ENCODE assay signal across 2 cellular contexts in genomic region chr4:100248476-100248875, GRCh38.
A peak's percentile ranks its signal among the peaks of the same experiment; 100 is the strongest.
TF ChIP-seq lines count a peak whose summit lies in the region.

No MANE protein-coding gene starts in this region.

TF ChIP-seq in GM12878, 131 proteins besides CTCF, POLR2A, EP300 and RAD21:
- TF ChIP-seq ZBTB4 (CRISPR knock-in tag; IDR thresholded peaks at IDR 0.05) (no peak), STAT3 (IDR thresholded peaks at IDR 0.05; ENCODE audit: low read depth, low read length) (no peak), ZNF207 (IDR thresholded peaks at IDR 0.05; ENCODE audit: borderline replicate concordance) (no peak), SMAD1 (IDR thresholded peaks at IDR 0.05; ENCODE audit: low read depth, partially characterized antibody) (no peak), SPI1 (IDR thresholded peaks at IDR 0.05; ENCODE audit: borderline replicate concordance, insufficient read depth, low read depth, low read length) (no peak), HDAC2 (IDR thresholded peaks at IDR 0.05) (no peak), ZSCAN29 (IDR thresholded peaks at IDR 0.05) (no peak), SREBF2 (IDR thresholded peaks at IDR 0.05; ENCODE audit: low read length) (no peak), TBL1XR1 (IDR thresholded peaks at IDR 0.05; ENCODE audit: low read depth, low read length) (no peak), PAX8 (IDR thresholded peaks at IDR 0.05) (no peak), HDGF (IDR thresholded peaks at IDR 0.05) (no peak), JUNB (IDR thresholded peaks at IDR 0.05) (no peak), IRF3 (IDR thresholded peaks at IDR 0.05) (no peak), HCFC1 (IDR thresholded peaks at IDR 0.05; ENCODE audit: low read length) (no peak), MTA2 (IDR thresholded peaks at IDR 0.05; ENCODE audit: low read depth) (no peak), BCL3 (IDR thresholded peaks at IDR 0.05; ENCODE audit: borderline replicate concordance, insufficient read depth, low read depth, low read length, poor library complexity, severe bottlenecking) (no peak), SMARCA5 (IDR thresholded peaks at IDR 0.05) (no peak), SMC3 (IDR thresholded peaks at IDR 0.05; ENCODE audit: borderline replicate concordance, low read length) (no peak)
TF ChIP-seq in GM12878: peak in this region for 0.

TF ChIP-seq in neural cell, 6 proteins besides CTCF, POLR2A, EP300 and RAD21:
- peak; percentile 61 for TF ChIP-seq POLR2AphosphoS5 (IDR thresholded peaks at IDR 0.05)
- TF ChIP-seq REST (IDR thresholded peaks at IDR 0.05; ENCODE audit: borderline replicate concordance), result no peak
- TF ChIP-seq EZH2 (IDR thresholded peaks at IDR 0.05; ENCODE audit: borderline replicate concordance, insufficient read depth, low read length, poor library complexity, severe bottlenecking), result no peak
- no peak for TF ChIP-seq SMC3 (conservative IDR thresholded peaks at IDR 0.05; ENCODE audit: poor library complexity)
